ENCODE assay signal across 8 cellular contexts in genomic region chr5:132883261-132883834, GRCh38. TPM values are rescaled to one million over a fixed set of nuclear protein-coding genes. Genes with fewer than 3 reads are reported as not detected.
DNase-seq lines count a peak whose midpoint lies in the region; ATAC-seq, FAIRE-seq and TF ChIP-seq lines count a peak whose summit lies in the region.

No MANE protein-coding gene starts in this region.

- no peak for TF ChIP-seq POLR2A in thyroid gland (IDR thresholded peaks at IDR 0.05)

- TF ChIP-seq RAD21 in Ishikawa (IDR thresholded peaks at IDR 0.05; ENCODE audit: low read depth) = peak; percentile 37; the same call in 1 of the 2 replicates

- H3K27ac ChIP-seq in thyroid gland = no peak overlapping the region

- TF ChIP-seq EP300 in Ishikawa (IDR thresholded peaks at IDR 0.05; ENCODE audit: borderline replicate concordance) = no peak

- H3K4me1 ChIP-seq in thyroid gland = peaks cover 0 to 1% of the 10 kb centered on the region in 2 donors

- H3K36me3 ChIP-seq in thyroid gland = peaks cover 49 to 63% of the 10 kb centered on the region in 2 donors

- no peaks in the 10 kb centered on the region for H3K9me3 ChIP-seq in thyroid gland

- H3K27me3 ChIP-seq in thyroid gland = no peaks in the 10 kb centered on the region

- peak; percentile 92 for FAIRE-seq in A204.1 (lab: Jason Lieb, UNC)

- peak; percentile 17 to 65 (median 54) for TF ChIP-seq CTCF in thyroid gland (IDR thresholded peaks at IDR 0.05)

- DNase-seq in GM03348 (ENCODE audit: low spot score) = peak; percentile 71
- DNase-seq in SHP77 treated with DMSO at 0.1 percent for 48 hours (lab: John Stamatoyannopoulos, UW) = peak; percentile 2
- peak; percentile 69 for DNase-seq in cerebellum (ENCODE audit: low spot score)
- DNase-seq in left lobe of liver (ENCODE audit: low spot score) = no peak
- peak; percentile 49 to 50 for DNase-seq in thyroid gland

- WGBS in thyroid gland, 2 donors = 38 to 43% methylated on average over 2 of the region's 2 CpGs

- H3K4me3 ChIP-seq in thyroid gland (replicated peaks in 1 of 3) = no peak overlapping the region

- ATAC-seq in left lobe of liver (peak; percentile 80), HG03565 (IDR thresholded peaks at IDR 0.05; ENCODE audit: unreplicated experiment) (no peak)

- intact Hi-C loops in thyroid gland (cut with DNase I) = no loop called here

TF ChIP-seq in Ishikawa, 13 proteins besides CTCF, POLR2A, EP300 and RAD21:
- TF ChIP-seq ZBTB7A (IDR thresholded peaks at IDR 0.05; ENCODE audit: low read depth) = no peak
- no peak for TF ChIP-seq MAX (IDR thresholded peaks at IDR 0.05)
- TF ChIP-seq REST (IDR thresholded peaks at IDR 0.05; ENCODE audit: low read depth) = no peak
- TF ChIP-seq FOXM1 (IDR thresholded peaks at IDR 0.05; ENCODE audit: borderline replicate concordance, low read depth) = no peak
- no peak for TF ChIP-seq TEAD4 (IDR thresholded peaks at IDR 0.05)
- no peak for TF ChIP-seq TCF12 (IDR thresholded peaks at IDR 0.05; ENCODE audit: low read depth)
- TF ChIP-seq TAF1 (IDR thresholded peaks at IDR 0.05; ENCODE audit: low read depth) = no peak
- no peak for TF ChIP-seq CEBPB (IDR thresholded peaks at IDR 0.05)
- no peak for TF ChIP-seq NFIC (IDR thresholded peaks at IDR 0.05)

RNA-seq across cellular contexts. Expression of gene LEAP2, which starts 9.9 kb away (rescaled TPM):
- total RNA-seq in cerebellum (2.1 TPM), left lobe of liver (168 TPM), thyroid gland (1 to 10 TPM; 1.5 to 4.8 (median 2.9) TPM)

RNA-seq across cellular contexts. Expression of gene UQCRQ, which starts 16.9 kb away (rescaled TPM):
- total RNA-seq in cerebellum (61.5 TPM), left lobe of liver (727 TPM), thyroid gland (100 to 1,000 TPM in 3 of 4 donors, 10 to 100 TPM in 1; 59.2 to 235 (median 118) TPM)

RNA-seq across cellular contexts. Expression of gene GDF9, which starts 17.1 kb away (rescaled TPM):
- total RNA-seq in cerebellum (0.54 TPM), left lobe of liver (0.15 TPM), thyroid gland (under 1 TPM in 2 of 4 donors, not detected in 2; 0.27 to 0.33 TPM)

RNA-seq across cellular contexts. Expression of gene SHROOM1, which starts 52.9 kb away (rescaled TPM):
- total RNA-seq in cerebellum = 2.4 TPM
- total RNA-seq in left lobe of liver = 41.3 TPM
- total RNA-seq in thyroid gland = 10 to 100 TPM in 3 of 4 donors, 1 to 10 TPM in 1; 7.6 to 21.4 (median 14.2) TPM

Comparison
In these comparisons a context has a peak if more than half of its experiments do, and no peak if none do; other contexts are left out.
1. RNA of gene LEAP2, which starts 9.9 kb away (total RNA-seq): 168 TPM in left lobe of liver (single experiment); 1.5 to 4.8 TPM in thyroid gland and 2.1 TPM in cerebellum (single experiment); every median in the first group is over 10 times any median in the second.